In the genomic region with DNA sequence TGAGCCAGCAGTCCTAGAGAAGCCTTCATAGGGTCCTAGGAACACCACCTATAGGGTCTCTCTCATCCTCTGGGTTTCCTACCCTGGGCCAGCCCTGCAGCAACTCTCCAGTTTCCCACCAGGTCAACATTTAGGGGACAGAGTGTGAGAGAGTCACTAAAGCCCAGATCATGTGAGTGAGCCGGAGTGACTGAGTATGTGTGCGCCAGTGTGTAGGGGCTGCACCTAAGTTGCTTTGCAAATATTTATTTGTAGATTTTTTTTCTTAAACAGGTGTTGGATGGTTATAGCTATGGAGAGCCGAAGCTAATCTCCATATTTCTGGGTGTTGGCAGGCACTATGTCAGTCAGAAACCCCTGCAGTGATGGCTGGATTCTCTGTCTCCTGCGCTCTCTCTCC, we compare ENCODE assay signal across 31 cellular contexts.
"Had no signal": no experiment of that assay in that cellular context is flagged by ENCODE, and none has a peak within 500 bp of the region (broad histone marks: within the 10 kb centered on the region; RNA-seq: fewer than 3 reads in every experiment).

No MANE protein-coding gene starts in this region.

- DNase-seq: activated CD4-positive, alpha-beta memory T cell treated with anti-CD3 and anti-CD28 coated beads, Interleukin-2, amount 10 ng/mL, durations not matched to agents 7 days and 5 days; activated CD4-positive, alpha-beta T cell treated with anti-CD3 and anti-CD28 coated beads for 36 hours; activated CD4-positive, alpha-beta T cell treated with anti-CD3 and anti-CD28 coated beads, Interleukin-2, amount 10 ng/mL, durations not matched to agents 24 days and 14 days; activated CD4-positive, CD25-positive, alpha-beta regulatory T cell; activated CD4-positive, CD25-positive, alpha-beta regulatory T cell treated with anti-CD3 and anti-CD28 coated beads, Interleukin-2, amount 50 U/mL, for 72 hours; activated CD8-positive, alpha-beta memory T cell treated with anti-CD3 and anti-CD28 coated beads, Interleukin-2, amount 50 U/mL, for 4 hours; activated effector memory CD4-positive, alpha-beta T cell treated with anti-CD3 and anti-CD28 coated beads, Interleukin-2, amount 50 U/mL, for 16 hours; activated naive CD4-positive, alpha-beta T cell treated with anti-CD3 and anti-CD28 coated beads for 36 hours; activated naive CD8-positive, alpha-beta T cell treated with anti-CD3 and anti-CD28 coated beads for 36 hours; activated naive CD8-positive, alpha-beta T cell treated with anti-CD3 and anti-CD28 coated beads, Interleukin-2, amount 50 U/mL, for 24 hours; activated T-cell treated with anti-CD3 and anti-CD28 coated beads, Interleukin-2, amount 50 U/mL, for 1 hour; activated T-cell treated with anti-CD3 and anti-CD28 coated beads, Interleukin-2, amount 50 U/mL, for 48 hours; adrenal gland; amygdala; central memory CD4-positive, alpha-beta T cell; cerebellar nuclear complex; colonic mucosa; effector CD8-positive, alpha-beta T cell; esophagus squamous epithelium; foreskin melanocyte; heart right ventricle; T-helper 2 cell had no signal

- H3K36me3 Mint-ChIP-seq: activated naive CD4-positive, alpha-beta T cell treated with anti-CD3 and anti-CD28 coated beads, Interleukin-2, amount 50 U/mL, for 24 hours; activated naive CD8-positive, alpha-beta T cell treated with anti-CD3 and anti-CD28 coated beads for 36 hours; brain had no signal

- H3K4me1 ChIP-seq: adrenal gland, ascending aorta, breast epithelium, colonic mucosa, esophagus squamous epithelium, gastroesophageal sphincter, heart right ventricle had no signal

- H3K27ac ChIP-seq: adrenal gland, ascending aorta, breast epithelium, cardiac muscle cell, colonic mucosa, epithelial cell of prostate, esophagus squamous epithelium, gastroesophageal sphincter, heart right ventricle had no signal

- H3K36me3 ChIP-seq: adrenal gland, ascending aorta, breast epithelium, cardiac muscle cell, colonic mucosa, esophagus squamous epithelium, gastroesophageal sphincter, heart right ventricle had no signal

- H3K9me3 Mint-ChIP-seq: activated CD4-positive, alpha-beta memory T cell treated with anti-CD3 and anti-CD28 coated beads, Interleukin-2, amount 10 ng/mL, durations not matched to agents 7 days and 5 days; activated CD4-positive, alpha-beta T cell treated with anti-CD3 and anti-CD28 coated beads, Interleukin-2, amount 10 ng/mL, durations not matched to agents 24 days and 14 days; activated naive CD4-positive, alpha-beta T cell treated with anti-CD3 and anti-CD28 coated beads for 36 hours; activated naive CD4-positive, alpha-beta T cell treated with anti-CD3 and anti-CD28 coated beads, Interleukin-2, amount 50 U/mL, for 24 hours; activated naive CD8-positive, alpha-beta T cell treated with anti-CD3 and anti-CD28 coated beads for 36 hours; activated naive CD8-positive, alpha-beta T cell treated with anti-CD3 and anti-CD28 coated beads, Interleukin-2, amount 50 U/mL, for 24 hours; activated T-helper 1 cell treated with anti-CD3 and anti-CD28 coated beads, Interleukin-12 subunit alpha, Interleukin-12 subunit beta, Interleukin-2, Interleukin-4 antibody, amounts not matched to agents 30 ng/mL and 10 ng/mL and 1 ng/mL, durations not matched to agents 14 hours and 24 hours and 36 hours; activated T-helper 2 cell treated with anti-CD3 and anti-CD28 coated beads, Interferon-gamma antibody, Interleukin-2, Interleukin-4, amounts not matched to agents 10 μg/mL and 5 μg/mL and 100 μg/mL, durations not matched to agents 14 hours and 24 hours and 36 hours had no signal

- H3K27me3 ChIP-seq: adrenal gland, ascending aorta, breast epithelium, cardiac muscle cell, colonic mucosa had no signal

- H3K4me1 Mint-ChIP-seq: activated CD4-positive, alpha-beta memory T cell treated with anti-CD3 and anti-CD28 coated beads, Interleukin-2, amount 10 ng/mL, durations not matched to agents 7 days and 5 days; activated CD4-positive, alpha-beta T cell treated with anti-CD3 and anti-CD28 coated beads for 36 hours; activated CD4-positive, alpha-beta T cell treated with anti-CD3 and anti-CD28 coated beads, Interleukin-2, amount 10 ng/mL, durations not matched to agents 24 days and 14 days; activated naive CD4-positive, alpha-beta T cell treated with anti-CD3 and anti-CD28 coated beads, Interleukin-2, amount 50 U/mL, for 24 hours; activated naive CD8-positive, alpha-beta T cell treated with anti-CD3 and anti-CD28 coated beads for 36 hours; activated naive CD8-positive, alpha-beta T cell treated with anti-CD3 and anti-CD28 coated beads, Interleukin-2, amount 50 U/mL, for 24 hours had no signal

- H3K9me3 ChIP-seq: adrenal gland, ascending aorta, breast epithelium, colonic mucosa, esophagus squamous epithelium, gastroesophageal sphincter, heart right ventricle had no signal

- H3K4me3 Mint-ChIP-seq: activated CD4-positive, alpha-beta memory T cell treated with anti-CD3 and anti-CD28 coated beads, Interleukin-2, amount 10 ng/mL, durations not matched to agents 7 days and 5 days; activated CD4-positive, alpha-beta T cell treated with anti-CD3 and anti-CD28 coated beads for 36 hours; activated CD4-positive, alpha-beta T cell treated with anti-CD3 and anti-CD28 coated beads, Interleukin-2, amount 10 ng/mL, durations not matched to agents 24 days and 14 days; activated naive CD4-positive, alpha-beta T cell treated with anti-CD3 and anti-CD28 coated beads for 36 hours; activated naive CD4-positive, alpha-beta T cell treated with anti-CD3 and anti-CD28 coated beads, Interleukin-2, amount 50 U/mL, for 24 hours; activated naive CD8-positive, alpha-beta T cell treated with anti-CD3 and anti-CD28 coated beads for 36 hours; activated naive CD8-positive, alpha-beta T cell treated with anti-CD3 and anti-CD28 coated beads, Interleukin-2, amount 50 U/mL, for 24 hours; activated T-helper 1 cell treated with anti-CD3 and anti-CD28 coated beads, Interleukin-12 subunit alpha, Interleukin-12 subunit beta, Interleukin-2, Interleukin-4 antibody, amounts not matched to agents 30 ng/mL and 10 ng/mL and 1 ng/mL, durations not matched to agents 14 hours and 24 hours and 36 hours; brain had no signal

- H3K27me3 Mint-ChIP-seq: activated CD4-positive, alpha-beta memory T cell treated with anti-CD3 and anti-CD28 coated beads, Interleukin-2, amount 10 ng/mL, durations not matched to agents 7 days and 5 days; activated CD4-positive, alpha-beta T cell treated with anti-CD3 and anti-CD28 coated beads, Interleukin-2, amount 10 ng/mL, durations not matched to agents 24 days and 14 days; activated naive CD8-positive, alpha-beta T cell treated with anti-CD3 and anti-CD28 coated beads for 36 hours had no signal

- H3K27ac Mint-ChIP-seq: activated CD4-positive, alpha-beta memory T cell treated with anti-CD3 and anti-CD28 coated beads, Interleukin-2, amount 10 ng/mL, durations not matched to agents 7 days and 5 days; activated CD4-positive, alpha-beta T cell treated with anti-CD3 and anti-CD28 coated beads for 36 hours; activated CD4-positive, alpha-beta T cell treated with anti-CD3 and anti-CD28 coated beads, Interleukin-2, amount 10 ng/mL, durations not matched to agents 24 days and 14 days; activated naive CD4-positive, alpha-beta T cell treated with anti-CD3 and anti-CD28 coated beads for 36 hours; activated naive CD4-positive, alpha-beta T cell treated with anti-CD3 and anti-CD28 coated beads, Interleukin-2, amount 50 U/mL, for 24 hours; activated naive CD8-positive, alpha-beta T cell treated with anti-CD3 and anti-CD28 coated beads for 36 hours; activated naive CD8-positive, alpha-beta T cell treated with anti-CD3 and anti-CD28 coated beads, Interleukin-2, amount 50 U/mL, for 24 hours; activated T-helper 1 cell treated with anti-CD3 and anti-CD28 coated beads, Interleukin-12 subunit alpha, Interleukin-12 subunit beta, Interleukin-2, Interleukin-4 antibody, amounts not matched to agents 30 ng/mL and 10 ng/mL and 1 ng/mL, durations not matched to agents 14 hours and 24 hours and 36 hours; activated T-helper 2 cell treated with anti-CD3 and anti-CD28 coated beads, Interferon-gamma antibody, Interleukin-2, Interleukin-4, amounts not matched to agents 10 μg/mL and 5 μg/mL and 100 μg/mL, durations not matched to agents 14 hours and 24 hours and 36 hours; brain had no signal

- H3K4me3 ChIP-seq: adrenal gland, ascending aorta, breast epithelium, cardiac muscle cell, colonic mucosa, esophagus squamous epithelium, gastroesophageal sphincter, heart right ventricle had no signal

- ATAC-seq: activated CD4-positive, alpha-beta T cell treated with anti-CD3 and anti-CD28 coated beads for 36 hours; activated naive CD8-positive, alpha-beta T cell treated with anti-CD3 and anti-CD28 coated beads, Interleukin-2, amount 50 U/mL, for 24 hours; gastroesophageal sphincter; heart right ventricle had no signal
